ENCODE assay signal across 1 cellular context in genomic region chr13:32316030-32316344, GRCh38.
TF ChIP-seq lines count a peak whose summit lies in the region.

No MANE protein-coding gene starts in this region.

TF ChIP-seq in GM12878, 131 proteins besides CTCF, POLR2A, EP300 and RAD21 (continued from another document and continues in another):
- TF ChIP-seq MYB (IDR thresholded peaks at IDR 0.05; ENCODE audit: borderline replicate concordance, low read depth, low read length), result no peak
- TF ChIP-seq SMAD1 (IDR thresholded peaks at IDR 0.05; ENCODE audit: low read depth, partially characterized antibody), result no peak
- no peak for TF ChIP-seq HSF1 (IDR thresholded peaks at IDR 0.05; ENCODE audit: low read depth, low read length)
- no peak for TF ChIP-seq STAT1 (conservative IDR thresholded peaks at IDR 0.05)
- no peak for TF ChIP-seq RBBP5 (conservative IDR thresholded peaks at IDR 0.05)
- no peak for TF ChIP-seq SREBF1 (IDR thresholded peaks at IDR 0.05; ENCODE audit: low read length)
- TF ChIP-seq CBFB (IDR thresholded peaks at IDR 0.05; ENCODE audit: low read depth), result no peak
- TF ChIP-seq HCFC1 (IDR thresholded peaks at IDR 0.05; ENCODE audit: low read length), result no peak
- no peak for TF ChIP-seq FOS (IDR thresholded peaks at IDR 0.05; ENCODE audit: borderline replicate concordance, extremely low read depth, insufficient read length)
- TF ChIP-seq ZBTB11 (CRISPR knock-in tag; IDR thresholded peaks at IDR 0.05), result no peak
- peak; percentile 71 for TF ChIP-seq CREM (IDR thresholded peaks at IDR 0.05; ENCODE audit: low read depth)
- no peak for TF ChIP-seq JUND (IDR thresholded peaks at IDR 0.05; ENCODE audit: low read depth, low read length)
- TF ChIP-seq ZNF592 (IDR thresholded peaks at IDR 0.05), result no peak
- no peak for TF ChIP-seq ZNF274 (IDR thresholded peaks at IDR 0.05; ENCODE audit: insufficient read depth, insufficient read length)
- TF ChIP-seq POLR2AphosphoS5 (IDR thresholded peaks at IDR 0.05; ENCODE audit: low read length), result no peak; the same call in 1 of the 2 replicates
- no peak for TF ChIP-seq NFXL1 (IDR thresholded peaks at IDR 0.05; ENCODE audit: borderline replicate concordance)
- TF ChIP-seq USF1 (IDR thresholded peaks at IDR 0.05; ENCODE audit: borderline replicate concordance, extremely low read length, insufficient read depth, low read depth, low read length), result no peak
- peak; percentile 54; the same call in 1 of the 2 replicates for TF ChIP-seq IKZF1 (conservative IDR thresholded peaks at IDR 0.05)
- TF ChIP-seq KAT2A (conservative IDR thresholded peaks at IDR 0.05; ENCODE audit: control insufficient read depth, low read depth, low read length), result no peak
- TF ChIP-seq CHD2 (IDR thresholded peaks at IDR 0.05; ENCODE audit: borderline replicate concordance, low read depth, low read length), result no peak
- TF ChIP-seq MLLT1 (IDR thresholded peaks at IDR 0.05), result no peak
- no peak for TF ChIP-seq MEF2B (IDR thresholded peaks at IDR 0.05; ENCODE audit: partially characterized antibody, poor library complexity, severe bottlenecking)
- TF ChIP-seq ZBTB4 (CRISPR knock-in tag; IDR thresholded peaks at IDR 0.05), result no peak
- no peak for TF ChIP-seq E2F4 (IDR thresholded peaks at IDR 0.05; ENCODE audit: low read depth, low read length)
- TF ChIP-seq ZNF217 (IDR thresholded peaks at IDR 0.05), result no peak
- no peak; the same call in 1 of the 2 replicates for TF ChIP-seq ATF2 (IDR thresholded peaks at IDR 0.05; ENCODE audit: low read length)
- no peak for TF ChIP-seq BCL3 (IDR thresholded peaks at IDR 0.05; ENCODE audit: borderline replicate concordance, insufficient read depth, low read depth, low read length, poor library complexity, severe bottlenecking)
- no peak for TF ChIP-seq SIN3A (IDR thresholded peaks at IDR 0.05; ENCODE audit: low read depth, low read length)
- peak; percentile 67 to 74 for TF ChIP-seq IKZF2 (IDR thresholded peaks at IDR 0.05)
- TF ChIP-seq WRNIP1 (IDR thresholded peaks at IDR 0.05; ENCODE audit: borderline replicate concordance, low read depth, low read length), result no peak
- no peak for TF ChIP-seq USF2 (IDR thresholded peaks at IDR 0.05; ENCODE audit: borderline replicate concordance, low read depth, low read length)
